8 cellular contexts compared by ENCODE assay signal in the genomic region with DNA sequence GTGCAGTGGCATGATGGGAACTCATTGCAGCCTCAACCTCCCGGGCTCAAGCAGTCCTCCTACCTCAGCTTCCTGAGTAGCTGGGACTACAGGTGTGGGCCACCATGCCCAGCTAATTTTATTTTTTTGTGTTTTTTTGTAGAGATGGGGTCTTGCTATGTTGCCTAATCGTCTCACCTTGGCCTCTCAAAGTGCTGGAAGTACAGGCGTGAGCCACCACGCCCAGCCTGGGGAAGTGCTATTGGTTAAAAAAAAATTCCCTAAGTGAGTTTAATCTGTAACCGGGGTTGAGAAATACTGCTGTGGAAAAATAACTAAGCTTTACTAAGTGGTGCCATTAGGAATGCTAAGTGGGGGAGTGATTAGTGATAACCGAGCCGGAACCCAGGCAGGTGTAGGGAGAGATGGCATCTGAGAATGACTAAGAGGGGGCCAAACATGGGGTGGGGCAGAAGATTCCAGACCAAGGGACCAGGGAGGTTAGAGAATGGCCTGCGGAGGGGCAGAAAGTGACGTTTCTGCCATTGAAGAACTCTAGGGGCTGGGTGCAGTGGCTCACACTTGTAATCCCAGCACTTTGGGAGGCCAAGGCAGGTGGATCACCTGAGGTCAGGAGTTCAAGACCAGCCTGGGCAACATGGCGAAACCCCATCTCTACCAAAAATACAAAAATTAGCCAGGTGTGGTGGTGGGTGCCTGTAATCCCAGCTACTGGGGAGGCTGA. TPM values are rescaled to one million over a fixed set of nuclear protein-coding genes. Genes with fewer than 3 reads are reported as not detected.
DNase-seq lines count a peak whose midpoint lies in the region; ATAC-seq, FAIRE-seq and TF ChIP-seq lines count a peak whose summit lies in the region.
"Not testable (repeated sequence)": the region's sequence is repeated elsewhere in the genome, so short reads cannot be mapped to it uniquely, and the experiment has no call there.

No MANE protein-coding gene starts in this region.

- 51% methylated on average over 10 of the region's 10 CpGs for WGBS in right lobe of liver (ENCODE audit: insufficient coverage, low coverage, low lambda C conversion rate, missing lambda C conversion rate)
- WGBS in small intestine, 3 donors, result 38 to 70% (median 59%) methylated on average over 10 of the region's 10 CpGs

- not testable (repeated sequence) for FAIRE-seq in small intestine (lab: Jason Lieb, UNC)

- BruUV-seq in PC-9 (replicated peaks; lab: Mats Ljungman, UMichigan), result not testable (repeated sequence)

- H3K9me3 ChIP-seq in CD4-positive, alpha-beta T cell (ENCODE audit: control insufficient read depth, low read length); PC-9 (ENCODE audit: insufficient read depth, low read depth); duodenal mucosa (ENCODE audit: control insufficient read depth in 1 of 2, low read length in 2 of 2); right lobe of liver; small intestine (ENCODE audit: control insufficient read depth, low read depth); vagina: not testable (repeated sequence)

- TF ChIP-seq CTCF in CD4-positive, alpha-beta T cell (IDR thresholded peaks at IDR 0.05); PC-9 (conservative IDR thresholded peaks at IDR 0.05); right lobe of liver (IDR thresholded peaks at IDR 0.05); natural killer cell (IDR thresholded peaks at IDR 0.05); vagina (IDR thresholded peaks at IDR 0.05): not testable (repeated sequence)

- not testable (repeated sequence) for DNase-seq in CD4-positive, alpha-beta T cell; PC-9; right lobe of liver
- DNase-seq in kidney glomerular epithelial cell (lab: John Stamatoyannopoulos, UW) (peak; percentile 76), natural killer cell (peak; percentile 4), small intestine (peak; percentile 73), vagina (ENCODE audit: extremely low spot score in 2 of 2) (peak; percentile 42 to 81)

- POLR2A ChIA-PET in CD4-positive, alpha-beta T cell (lab: Charles Lee); PC-9 (lab: Charles Lee; ENCODE audit: unreplicated experiment): not testable (repeated sequence)

- H3F3A ChIP-seq in PC-9 (ENCODE audit: insufficient read depth, low read depth), result peaks cover 29% of the 10 kb centered on the region

- peaks cover 22% of the 10 kb centered on the region for H3K4me1 Mint-ChIP-seq in CD4-positive, alpha-beta T cell (ENCODE audit: low read depth)
- H3K4me1 Mint-ChIP-seq in natural killer cell, result peaks cover 16 to 21% of the 10 kb centered on the region in 2 donors

- not testable (repeated sequence) for H3K36me3 Mint-ChIP-seq in CD4-positive, alpha-beta T cell (ENCODE audit: low read depth); natural killer cell

- H2AFZ ChIP-seq in PC-9, result not testable (repeated sequence)

- peak overlapping the region; percentile 2 for H3K4me3 Mint-ChIP-seq in CD4-positive, alpha-beta T cell
- not testable (repeated sequence) for H3K4me3 Mint-ChIP-seq in natural killer cell

- H3K27ac Mint-ChIP-seq in CD4-positive, alpha-beta T cell; natural killer cell: not testable (repeated sequence)

- H3K36me3 ChIP-seq in PC-9 (ENCODE audit: low read depth); duodenal mucosa (ENCODE audit: control insufficient read depth in 1 of 2, insufficient read depth in 2 of 2, low read length in 2 of 2); right lobe of liver; small intestine (ENCODE audit: control insufficient read depth in 2 of 2, insufficient read depth in 2 of 2, low read length in 2 of 2); vagina: not testable (repeated sequence)

- ATAC-seq in CD4-positive, alpha-beta T cell (ENCODE audit: poor library complexity); natural killer cell: not testable (repeated sequence)
- peak; percentile 1 to 32 (median 26) for ATAC-seq in right lobe of liver

- H4K20me1 ChIP-seq in PC-9 (ENCODE audit: insufficient read depth), result not testable (repeated sequence)

- CTCF ChIA-PET in CD4-positive, alpha-beta T cell (lab: Charles Lee); PC-9 (lab: Charles Lee): not testable (repeated sequence)

- not testable (repeated sequence) for TF ChIP-seq POLR2A in right lobe of liver (IDR thresholded peaks at IDR 0.05); vagina (IDR thresholded peaks at IDR 0.05)

- not testable (repeated sequence) for H3K79me2 ChIP-seq in PC-9 (ENCODE audit: low read depth)

- H3K9ac ChIP-seq in duodenal mucosa (ENCODE audit: low read depth in 1 of 2, low read length in 2 of 2), result not testable (repeated sequence)

- H3K4me1 ChIP-seq in PC-9 (replicated peaks; ENCODE audit: insufficient read depth) (peaks cover 20% of the 10 kb centered on the region), duodenal mucosa (ENCODE audit: control insufficient read depth in 1 of 2, insufficient read depth in 2 of 2, low read length in 2 of 2) (peaks cover 16 to 24% of the 10 kb centered on the region in 2 donors), right lobe of liver (peaks cover 0 to 19% (median 0%) of the 10 kb centered on the region in 4 donors), vagina (peaks cover 11% of the 10 kb centered on the region)
- not testable (repeated sequence) for H3K4me1 ChIP-seq in small intestine (ENCODE audit: control insufficient read depth in 2 of 2, insufficient read depth in 1 of 2, low read depth in 1 of 2, low read length in 1 of 2)

- not testable (repeated sequence) for H3K27ac ChIP-seq in CD4-positive, alpha-beta T cell (ENCODE audit: low read depth, low read length); vagina
- H3K27ac ChIP-seq in PC-9, result peak overlapping the region; percentile 17
- H3K27ac ChIP-seq in duodenal mucosa (ENCODE audit: low read depth, low read length), result peak overlapping the region; percentile 2
- H3K27ac ChIP-seq in right lobe of liver, result peak overlapping the region in 1 of 3 donors; percentile 40
- peak overlapping the region in 1 of 2 donors; percentile 73 for H3K27ac ChIP-seq in small intestine (ENCODE audit: low read depth in 1 of 2, low read length in 1 of 2)

- H3K9me2 ChIP-seq in PC-9 (ENCODE audit: insufficient read depth), result not testable (repeated sequence)

- not testable (repeated sequence) for H3K9me3 Mint-ChIP-seq in CD4-positive, alpha-beta T cell; natural killer cell

- not testable (repeated sequence) for H3K27me3 Mint-ChIP-seq in CD4-positive, alpha-beta T cell; natural killer cell (ENCODE audit: low read depth in 2 of 2)

- not testable (repeated sequence) for H3K4me2 ChIP-seq in PC-9

- H3K4me3 ChIP-seq in PC-9; duodenal mucosa (ENCODE audit: low read depth in 1 of 2, low read length in 2 of 2); right lobe of liver; small intestine (ENCODE audit: low read depth in 1 of 2, low read length in 2 of 2); vagina: not testable (repeated sequence)

- intact Hi-C loops in CD4-positive, alpha-beta T cell (cut with DNase I, micrococcal nuclease), result loop anchor here in 1 of 2 experiments (5.0 kb wide), 2 partner anchors 43 to 522 kb away; a partner anchor contains a TSS
- intact Hi-C loops in PC-9 (cut with micrococcal nuclease; ENCODE audit: unreplicated experiment); right lobe of liver (cut with DNase I); natural killer cell (cut with micrococcal nuclease); vagina (cut with DNase I): not testable (repeated sequence)

- H3K27me3 ChIP-seq in CD4-positive, alpha-beta T cell (ENCODE audit: control insufficient read depth, insufficient read depth, low read length); PC-9 (ENCODE audit: insufficient read depth, low read depth); duodenal mucosa (ENCODE audit: control insufficient read depth in 1 of 2, insufficient read depth in 2 of 2, low read length in 2 of 2); right lobe of liver; small intestine (ENCODE audit: control insufficient read depth in 2 of 2, insufficient read depth in 2 of 2, low read length in 2 of 2); vagina: not testable (repeated sequence)

RNA-seq across cellular contexts. Expression of a gene that starts 4.6 kb away (rescaled TPM):
- 10 to 100 TPM; 56.7 to 66.8 TPM for total RNA-seq in CD4-positive, alpha-beta T cell
- 65.6 and 92.2 TPM in 2 replicates for total RNA-seq in PC-9 (2021)
- total RNA-seq in right lobe of liver, result 10 to 100 TPM; 24.3 to 57.4 (median 33.1) TPM
- 10 to 100 TPM; 47.1 to 68.6 (median 50.7) TPM for total RNA-seq in natural killer cell
- 10 to 100 TPM in 1 of 3 donors, 1 to 10 TPM in 2; 3.2 to 15.1 (median 4.0) TPM for polyA plus RNA-seq in small intestine
- total RNA-seq in vagina, result 33.4 TPM
